ENCODE assay signal across 20 cellular contexts in the genomic region with DNA sequence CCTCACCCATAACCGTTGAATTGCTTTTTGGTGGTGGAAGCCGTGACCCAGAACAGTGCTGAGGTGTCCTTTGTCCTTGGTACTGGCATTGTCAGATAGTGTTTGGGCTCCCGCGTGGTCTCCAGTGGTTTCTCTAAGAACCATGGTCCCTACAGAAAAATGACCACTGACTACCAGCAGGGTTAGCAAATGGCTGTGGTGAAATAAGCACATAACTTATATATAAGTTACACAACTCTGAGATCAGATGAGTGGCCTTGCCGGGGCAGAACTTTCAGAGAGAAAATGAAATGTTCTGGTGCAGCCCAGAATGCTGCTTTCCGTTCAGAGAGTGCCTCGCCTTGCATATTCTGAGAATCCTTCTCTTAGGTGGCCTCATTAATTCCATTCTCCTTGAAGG.
"Had no signal": no experiment of that assay in that cellular context is flagged by ENCODE, and none has a peak within 500 bp of the region (broad histone marks: within the 10 kb centered on the region; RNA-seq: fewer than 3 reads in every experiment).

No MANE protein-coding gene starts in this region.

- H3K27ac Mint-ChIP-seq: activated naive CD8-positive, alpha-beta T cell; activated T-cell treated with anti-CD3 and anti-CD28 coated beads, Interleukin-2, amount 50 U/mL, for 72 hours; nephron had no signal

- H3K36me3 ChIP-seq: brain microvascular endothelial cell had no signal

- H3K27me3 Mint-ChIP-seq: activated naive CD8-positive, alpha-beta T cell; T-cell had no signal

- ATAC-seq: activated T-cell treated with anti-CD3 and anti-CD28 coated beads, Interleukin-2, amount 50 U/mL, for 72 hours; esophagus mucosa; stimulated activated naive CD8-positive, alpha-beta T cell treated with anti-CD3 and anti-CD28 coated beads, Interleukin-15, Interleukin-2, amounts not matched to agents 100 U/mL and 50 U/mL, for 24 hours; T-cell had no signal

- H3K9me3 ChIP-seq: gastrocnemius medialis, tibial nerve had no signal

- H3K27me3 ChIP-seq: brain microvascular endothelial cell, gastrocnemius medialis, tibial nerve had no signal

- H3K9me3 Mint-ChIP-seq: activated T-cell treated with anti-CD3 and anti-CD28 coated beads, Interleukin-2, amount 50 U/mL, for 72 hours; nephron; T-cell had no signal

- H3K4me3 ChIP-seq: gastrocnemius medialis, tibial nerve had no signal

- H3K4me3 Mint-ChIP-seq: activated naive CD8-positive, alpha-beta T cell; activated T-cell treated with anti-CD3 and anti-CD28 coated beads, Interleukin-2, amount 50 U/mL, for 72 hours; nephron; T-cell had no signal

- H3K27ac ChIP-seq: tibial nerve had no signal

- DNase-seq: activated CD4-positive, alpha-beta T cell treated with anti-CD3 and anti-CD28 coated beads, Interleukin-2, amount 50 U/mL, for 1 hour; activated CD4-positive, CD25-positive, alpha-beta regulatory T cell treated with anti-CD3 and anti-CD28 coated beads, Interleukin-2, amount 50 U/mL, for 72 hours; activated CD8-positive, alpha-beta memory T cell treated with anti-CD3 and anti-CD28 coated beads, Interleukin-2, amount 50 U/mL, for 4 hours; activated T-cell treated with anti-CD3 and anti-CD28 coated beads, Interleukin-2, amount 50 U/mL, for 72 hours; amygdala; cortex of kidney; effector CD4-positive, alpha-beta T cell; gastrocnemius medialis; head of caudate nucleus; nucleus accumbens; stimulated activated CD4-positive, alpha-beta T cell treated with anti-CD3 and anti-CD28 coated beads, Interleukin-2, amount 100 ng/mL, for 24 hours; stimulated activated naive CD8-positive, alpha-beta T cell treated with anti-CD3 and anti-CD28 coated beads, Interleukin-15, Interleukin-2, amounts not matched to agents 100 U/mL and 50 U/mL, for 24 hours; substantia nigra; T-cell; T-helper 9 cell had no signal
